13 cellular contexts compared by ENCODE assay signal in genomic region chr12:132836803-132837331, GRCh38. TPM values are rescaled to one million over a fixed set of nuclear protein-coding genes. Genes with fewer than 3 reads are reported as not detected.
DNase-seq lines count a peak whose midpoint lies in the region; ATAC-seq and TF ChIP-seq lines count a peak whose summit lies in the region.
"Had no signal": no experiment of that assay in that cellular context is flagged by ENCODE, and none has a peak within 500 bp of the region (broad histone marks: within the 10 kb centered on the region; RNA-seq: fewer than 3 reads in every experiment).

No MANE protein-coding gene starts in this region.

- H4K91ac ChIP-seq in IMR-90 (ENCODE audit: insufficient read depth, low read depth, low read length) = no peak overlapping the region

- H3K4me3 ChIP-seq in IMR-90 (ENCODE audit: insufficient read depth, low read depth, low read length) (no peak overlapping the region), neural progenitor cell (no peak overlapping the region)
- H3K4me3 ChIP-seq: SJSA1, tibial artery had no signal

- no peak overlapping the region for H2BK20ac ChIP-seq in IMR-90 (ENCODE audit: low read depth, low read length)

- CTCF ChIA-PET in IMR-90 (lab: Yijun Ruan, JAX) = no interaction called here

- no peak overlapping the region for H4K5ac ChIP-seq in IMR-90 (ENCODE audit: low read depth, low read length)

- H3K4me1 Mint-ChIP-seq in activated T-cell treated with anti-CD3 and anti-CD28 coated beads, Interleukin-2, amount 50 U/mL, for 4 hours (ENCODE audit: low read depth) = peaks cover 30% of the 10 kb centered on the region
- peaks cover 41% of the 10 kb centered on the region for H3K4me1 Mint-ChIP-seq in activated naive CD8-positive, alpha-beta T cell treated with anti-CD3 and anti-CD28 coated beads for 36 hours
- H3K4me1 Mint-ChIP-seq in neural progenitor cell = peaks cover 4% of the 10 kb centered on the region

- H3K36me3 ChIP-seq in IMR-90 (ENCODE audit: control insufficient read depth, insufficient read depth, low read length) (peaks cover 39% of the 10 kb centered on the region), neural progenitor cell (no peaks in the 10 kb centered on the region)

- H3K27ac ChIP-seq in IMR-90 (ENCODE audit: insufficient read depth, low read length) (no peak overlapping the region), neural progenitor cell (no peak overlapping the region)
- H3K27ac ChIP-seq: SJSA1, tibial artery had no signal

- H3K4me1 ChIP-seq in IMR-90 (ENCODE audit: control insufficient read depth, insufficient read depth, low read length) (peaks cover under 1% of the 10 kb centered on the region), neural progenitor cell (no peaks in the 10 kb centered on the region)

- no peaks in the 10 kb centered on the region for H3K79me2 ChIP-seq in neural progenitor cell (ENCODE audit: low read depth)

- WGBS in IMR-90 (ENCODE audit: extremely low coverage in 2 of 2, insufficient read length in 1 of 2), 2 experiments = 61% methylated on average over 4 of the region's 5 CpGs; no CpG with 5 or more reads in 1 of the 2 experiments

- H2BK120ac ChIP-seq in IMR-90 (ENCODE audit: low read depth, low read length) = no peak overlapping the region

- H2AFZ ChIP-seq in IMR-90 (replicated peaks; ENCODE audit: low read length, poor library complexity) (peak overlapping the region; percentile 21), neural progenitor cell (replicated peaks) (no peak overlapping the region)

- H3K36me3 Mint-ChIP-seq in activated T-cell treated with anti-CD3 and anti-CD28 coated beads, Interleukin-2, amount 50 U/mL, for 4 hours (ENCODE audit: insufficient read depth) = peaks cover 25% of the 10 kb centered on the region
- H3K36me3 Mint-ChIP-seq in activated naive CD8-positive, alpha-beta T cell treated with anti-CD3 and anti-CD28 coated beads for 36 hours = peaks cover 46% of the 10 kb centered on the region
- H3K36me3 Mint-ChIP-seq in neural progenitor cell = peaks cover 6% of the 10 kb centered on the region

- no peak overlapping the region for H2BK15ac ChIP-seq in IMR-90 (ENCODE audit: low read depth, low read length)

- no peak overlapping the region for H3K56ac ChIP-seq in IMR-90 (ENCODE audit: extremely low read depth, insufficient read depth, low read length)

- H3K9me3 Mint-ChIP-seq in activated T-cell treated with anti-CD3 and anti-CD28 coated beads, Interleukin-2, amount 50 U/mL, for 4 hours = no peaks in the 10 kb centered on the region
- no peaks in the 10 kb centered on the region for H3K9me3 Mint-ChIP-seq in activated naive CD8-positive, alpha-beta T cell treated with anti-CD3 and anti-CD28 coated beads for 36 hours
- no peaks in the 10 kb centered on the region for H3K9me3 Mint-ChIP-seq in neural progenitor cell
- H3K9me3 Mint-ChIP-seq: immature natural killer cell had no signal

- H2AK9ac ChIP-seq in IMR-90 (replicated peaks; ENCODE audit: low read depth, low read length, poor library complexity) = no peak overlapping the region

- H2AK5ac ChIP-seq in IMR-90 (ENCODE audit: low read depth, low read length) = no peak overlapping the region

- no peak overlapping the region for H3K14ac ChIP-seq in IMR-90 (replicated peaks; ENCODE audit: low read depth, low read length)

- POLR2A ChIA-PET in IMR-90 (lab: Charles Lee; ENCODE audit: unreplicated experiment) = no interaction called here

- BruUV-seq in IMR-90 (replicated peaks; lab: Mats Ljungman, UMichigan) = no TSS peak

- no peak overlapping the region for H3K18ac ChIP-seq in IMR-90 (ENCODE audit: low read depth, low read length)

- no peak overlapping the region for H3K4me2 ChIP-seq in IMR-90 (ENCODE audit: low read depth, low read length)
- no peak overlapping the region for H3K4me2 ChIP-seq in neural progenitor cell

- peak overlapping the region; percentile 64 for H3K4me3 Mint-ChIP-seq in activated T-cell treated with anti-CD3 and anti-CD28 coated beads, Interleukin-2, amount 50 U/mL, for 4 hours
- peak overlapping the region; percentile 61 for H3K4me3 Mint-ChIP-seq in activated naive CD8-positive, alpha-beta T cell treated with anti-CD3 and anti-CD28 coated beads for 36 hours
- no peak overlapping the region for H3K4me3 Mint-ChIP-seq in neural progenitor cell
- H3K4me3 Mint-ChIP-seq: immature natural killer cell had no signal

- H4K20me1 ChIP-seq in IMR-90 (ENCODE audit: insufficient read depth, low read length) (no peaks in the 10 kb centered on the region; the same call in none of the 2 replicates), neural progenitor cell (ENCODE audit: low read depth) (no peaks in the 10 kb centered on the region)

- no peaks in the 10 kb centered on the region for H3K9me3 ChIP-seq in IMR-90 (ENCODE audit: control insufficient read depth, insufficient read depth, low read length)
- no peaks in the 10 kb centered on the region for H3K9me3 ChIP-seq in neural progenitor cell (ENCODE audit: low read depth)
- H3K9me3 ChIP-seq: tibial artery had no signal

- H3K27me3 Mint-ChIP-seq in activated T-cell treated with anti-CD3 and anti-CD28 coated beads, Interleukin-2, amount 50 U/mL, for 4 hours (ENCODE audit: low read depth) = no peaks in the 10 kb centered on the region
- no peaks in the 10 kb centered on the region for H3K27me3 Mint-ChIP-seq in activated naive CD8-positive, alpha-beta T cell treated with anti-CD3 and anti-CD28 coated beads for 36 hours
- peaks cover 7% of the 10 kb centered on the region for H3K27me3 Mint-ChIP-seq in neural progenitor cell (ENCODE audit: insufficient read depth, low read depth)

- no peak overlapping the region for H3K9ac ChIP-seq in IMR-90 (ENCODE audit: low read depth, low read length)
- no peak overlapping the region for H3K9ac ChIP-seq in neural progenitor cell

- no peak overlapping the region for H2BK5ac ChIP-seq in IMR-90 (ENCODE audit: low read depth, low read length, poor library complexity, severe bottlenecking)

- no peaks in the 10 kb centered on the region for H3K27me3 ChIP-seq in IMR-90 (ENCODE audit: control insufficient read depth, insufficient read depth, low read length)
- no peaks in the 10 kb centered on the region for H3K27me3 ChIP-seq in neural progenitor cell
- H3K27me3 ChIP-seq: SJSA1, tibial artery had no signal

- dilution Hi-C loops in IMR-90 (cut with HindIII; ENCODE audit: low sequenced_read_pairs, unreplicated experiment) = no loop called here

- in situ Hi-C loops in IMR-90 (cut with MboI; ENCODE audit: low sequenced_read_pairs) = no loop called here

- peak overlapping the region; percentile 54 for H3K27ac Mint-ChIP-seq in activated naive CD8-positive, alpha-beta T cell treated with anti-CD3 and anti-CD28 coated beads for 36 hours
- peak overlapping the region; percentile 9 for H3K27ac Mint-ChIP-seq in neural progenitor cell

- intact Hi-C loops in IMR-90 (cut with micrococcal nuclease) = no loop called here

- DNase-seq in activated T-cell treated with anti-CD3 and anti-CD28 coated beads, Interleukin-2, amount 50 U/mL, for 4 hours = no peak
- DNase-seq in activated T-cell treated with anti-CD3 and anti-CD28 coated beads, Interleukin-2, amount 50 U/mL, for 48 hours = no peak
- DNase-seq in IMR-90 (no peak), neural progenitor cell (ENCODE audit: low spot score) (no peak), NCI-H1436 treated with DMSO at 0.1 percent for 48 hours (lab: John Stamatoyannopoulos, UW) (no peak), COLO829 (ENCODE audit: low spot score) (no peak), middle frontal gyrus (ENCODE audit: extremely low spot score, low spot score) (no peak)
- no peak for DNase-seq in activated naive CD8-positive, alpha-beta T cell treated with anti-CD3 and anti-CD28 coated beads for 36 hours
- DNase-seq: DMS153, immature natural killer cell, NCI-H2107, tibial artery had no signal

- TF ChIP-seq CTCF in IMR-90 (conservative IDR thresholded peaks at IDR 0.05; ENCODE audit: low read depth, low read length) = no peak
- no peak for TF ChIP-seq CTCF in neural progenitor cell (IDR thresholded peaks at IDR 0.05)

- H3K9me1 ChIP-seq in IMR-90 (ENCODE audit: insufficient read depth, low read length) = peaks cover 3% of the 10 kb centered on the region; the same call in 1 of the 2 replicates

- peaks cover 0 to 15% of the 10 kb centered on the region in 2 experiments; a peak in 3 of 4 replicates for H3K79me1 ChIP-seq in IMR-90 (ENCODE audit: low read depth in 1 of 2, low read length in 2 of 2)

- H3K4ac ChIP-seq in IMR-90 (ENCODE audit: low read depth, low read length) = no peak overlapping the region

- no peak overlapping the region for H4K8ac ChIP-seq in IMR-90 (ENCODE audit: low read depth in 2 of 2, low read length in 2 of 2)

- H3F3A ChIP-seq in neural progenitor cell (ENCODE audit: low read depth) = no peaks in the 10 kb centered on the region

- no peak overlapping the region for H3K23ac ChIP-seq in IMR-90 (ENCODE audit: low read depth, low read length)

- no peak for TF ChIP-seq RAD21 in IMR-90 (IDR thresholded peaks at IDR 0.05; ENCODE audit: low read length)

- no peak for TF ChIP-seq POLR2A in IMR-90 (IDR thresholded peaks at IDR 0.05; ENCODE audit: low read depth, low read length)

- peak in 1 of 2 donors; percentile 23 for ATAC-seq in activated T-cell treated with anti-CD3 and anti-CD28 coated beads, Interleukin-2, amount 50 U/mL, for 4 hours
- ATAC-seq in IMR-90 (ENCODE audit: low read depth) = no peak

TF ChIP-seq in IMR-90, 13 proteins besides CTCF, POLR2A, EP300 and RAD21 (continues in another document):
- TF ChIP-seq RFX5 (IDR thresholded peaks at IDR 0.05; ENCODE audit: low read depth, low read length) = no peak
- TF ChIP-seq RCOR1 (IDR thresholded peaks at IDR 0.05; ENCODE audit: insufficient replicate concordance, low read length) = no peak

RNA-seq across cellular contexts. Expression of gene GOLGA3, which starts 8.2 kb away (rescaled TPM):
- total RNA-seq in activated T-cell treated with anti-CD3 and anti-CD28 coated beads, Interleukin-2, amount 50 U/mL, for 4 hours = 10 to 100 TPM; 74.6 to 86.9 (median 75.9) TPM
- total RNA-seq in IMR-90 (2012; rRNA removed) (99.8 and 102 TPM in 2 replicates), neural progenitor cell (ENCODE audit: low replicate concordance) (8.5 and 19.4 TPM in 2 replicates)
- 39.6 and 41.1 TPM in 2 replicates for polyA plus RNA-seq in IMR-90 (2012; rRNA removed)
- polyA plus RNA-seq in IMR-90 (2012; cell fraction: cytosol; rRNA removed) = 28.7 and 29.9 TPM in 2 replicates
- polyA plus RNA-seq in IMR-90 (2012; cell fraction: nucleus; rRNA removed; ENCODE audit: low replicate concordance) = 62.0 and 68.6 TPM in 2 replicates
- total RNA-seq in activated naive CD8-positive, alpha-beta T cell treated with anti-CD3 and anti-CD28 coated beads for 36 hours = 10 to 100 TPM; 51.5 to 57.2 TPM

RNA-seq across cellular contexts. Expression of gene CHFR, which starts 50.5 kb away (rescaled TPM):
- 10 to 100 TPM; 52.3 to 54.4 (median 53.5) TPM for total RNA-seq in activated T-cell treated with anti-CD3 and anti-CD28 coated beads, Interleukin-2, amount 50 U/mL, for 4 hours
- total RNA-seq in IMR-90 (2012; rRNA removed) = 11.4 and 13.4 TPM in 2 replicates
- polyA plus RNA-seq in IMR-90 (2012; rRNA removed) = 29.9 and 35.3 TPM in 2 replicates
- 18.3 and 22.6 TPM in 2 replicates for polyA plus RNA-seq in IMR-90 (2012; cell fraction: cytosol; rRNA removed)
- polyA plus RNA-seq in IMR-90 (2012; cell fraction: nucleus; rRNA removed; ENCODE audit: low replicate concordance) = 136 and 171 TPM in 2 replicates
- total RNA-seq in activated naive CD8-positive, alpha-beta T cell treated with anti-CD3 and anti-CD28 coated beads for 36 hours = 10 to 100 TPM; 47.9 to 48.6 TPM
- 25.6 and 36.1 TPM in 2 replicates for total RNA-seq in neural progenitor cell (ENCODE audit: low replicate concordance)
